Comparison of ENCODE assay signal across 23 cellular contexts in the genomic region with DNA sequence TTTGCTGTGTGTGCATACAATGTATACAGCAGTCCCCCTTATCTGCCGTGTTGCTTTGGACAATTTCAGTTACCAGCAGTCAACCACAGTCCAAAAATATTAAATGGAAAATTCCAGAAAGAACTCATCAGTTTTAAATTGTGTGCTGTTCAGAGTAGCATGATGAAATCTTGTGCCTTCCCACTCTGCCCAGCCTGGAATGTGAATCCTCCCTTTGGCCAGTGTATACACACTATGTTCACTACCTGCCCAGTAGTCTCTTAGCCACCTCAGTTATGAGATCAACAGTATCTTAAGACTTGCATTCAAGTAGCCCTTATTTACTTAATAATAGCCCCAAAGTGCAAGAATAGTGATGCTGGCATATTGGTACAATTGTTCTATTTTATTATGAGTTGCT.
"Had no signal": no experiment of that assay in that cellular context is flagged by ENCODE, and none has a peak within 500 bp of the region (broad histone marks: within the 10 kb centered on the region; RNA-seq: fewer than 3 reads in every experiment).

No MANE protein-coding gene starts in this region.

- H3K4me1 Mint-ChIP-seq: activated B cell treated with CpG ODN at 0.5 μM for 24 hours; activated naive CD8-positive, alpha-beta T cell treated with anti-CD3 and anti-CD28 coated beads, Interleukin-2, amount 10 ng/mL, durations not matched to agents 7 days and 5 days; activated T-helper 17 cell treated with anti-CD3 and anti-CD28 coated beads, Interleukin-2, amount 50 U/mL, for 72 hours; stimulated activated naive CD8-positive, alpha-beta T cell treated with anti-CD3 and anti-CD28 coated beads, Interleukin-15, amount 100 ng/mL, for 72 hours; T-cell had no signal

- H3K27me3 ChIP-seq: suprapubic skin had no signal

- DNase-seq: activated B cell treated with CpG ODN at 0.5 μM for 24 hours; activated CD4-positive, alpha-beta memory T cell treated with anti-CD3 and anti-CD28 coated beads, Interleukin-2, amount 10 ng/mL, durations not matched to agents 7 days and 5 days; activated CD4-positive, alpha-beta T cell treated with anti-CD3 and anti-CD28 coated beads for 4 hours; activated naive CD4-positive, alpha-beta T cell; activated naive CD8-positive, alpha-beta T cell treated with anti-CD3 and anti-CD28 coated beads, Interleukin-2, amount 10 ng/mL, durations not matched to agents 7 days and 5 days; activated T-cell treated with anti-CD3 and anti-CD28 coated beads, Interleukin-2, amount 50 U/mL, for 1 hour; aorta; effector CD8-positive, alpha-beta T cell; head of caudate nucleus; kidney; midbrain; occipital lobe; small intestine; stimulated activated CD4-positive, alpha-beta T cell treated with anti-CD3 and anti-CD28 coated beads, Interleukin-15, amount 100 ng/mL, for 24 hours; stimulated activated CD4-positive, alpha-beta T cell treated with anti-CD3 and anti-CD28 coated beads, Interleukin-2, amount 100 ng/mL, for 48 hours; stimulated activated naive CD8-positive, alpha-beta T cell treated with anti-CD3 and anti-CD28 coated beads, Interleukin-15, amount 100 ng/mL, for 72 hours; T-cell had no signal

- H3K36me3 Mint-ChIP-seq: activated naive CD8-positive, alpha-beta T cell treated with anti-CD3 and anti-CD28 coated beads, Interleukin-2, amount 10 ng/mL, durations not matched to agents 7 days and 5 days; T-cell had no signal

- H3K27ac ChIP-seq: suprapubic skin had no signal

- H3K27ac Mint-ChIP-seq: activated B cell treated with CpG ODN at 0.5 μM for 24 hours; activated CD4-positive, alpha-beta memory T cell treated with anti-CD3 and anti-CD28 coated beads, Interleukin-2, amount 10 ng/mL, durations not matched to agents 7 days and 5 days; activated naive CD8-positive, alpha-beta T cell treated with anti-CD3 and anti-CD28 coated beads, Interleukin-2, amount 10 ng/mL, durations not matched to agents 7 days and 5 days; activated T-helper 17 cell treated with anti-CD3 and anti-CD28 coated beads, Interleukin-2, amount 50 U/mL, for 72 hours; dendritic cell treated with granulocyte-macrophage colony-stimulating factor and Interleukin-4, amounts not matched to agents 40 ng/mL and 50 ng/mL, for 4 days; progenitor cell of endocrine pancreas; T-cell; type B pancreatic cell had no signal

- H3K36me3 ChIP-seq: suprapubic skin had no signal

- ATAC-seq: activated T-helper 17 cell treated with anti-CD3 and anti-CD28 coated beads, Interleukin-2, amount 50 U/mL, for 72 hours; esophagus mucosa; stimulated activated naive CD8-positive, alpha-beta T cell treated with anti-CD3 and anti-CD28 coated beads, Interleukin-15, amount 100 ng/mL, for 72 hours had no signal

- H3K27me3 Mint-ChIP-seq: progenitor cell of endocrine pancreas, type B pancreatic cell had no signal

- H3K4me3 ChIP-seq: suprapubic skin had no signal

- H3K9me3 Mint-ChIP-seq: activated B cell treated with CpG ODN at 0.5 μM for 24 hours; activated CD4-positive, alpha-beta memory T cell treated with anti-CD3 and anti-CD28 coated beads, Interleukin-2, amount 10 ng/mL, durations not matched to agents 7 days and 5 days; activated naive CD8-positive, alpha-beta T cell treated with anti-CD3 and anti-CD28 coated beads, Interleukin-2, amount 10 ng/mL, durations not matched to agents 7 days and 5 days; activated T-helper 17 cell treated with anti-CD3 and anti-CD28 coated beads, Interleukin-2, amount 50 U/mL, for 72 hours; dendritic cell treated with granulocyte-macrophage colony-stimulating factor and Interleukin-4, amounts not matched to agents 40 ng/mL and 50 ng/mL, for 4 days; stimulated activated naive CD8-positive, alpha-beta T cell treated with anti-CD3 and anti-CD28 coated beads, Interleukin-15, amount 100 ng/mL, for 72 hours; T-cell; type B pancreatic cell had no signal

- H3K9me3 ChIP-seq: suprapubic skin had no signal

- H3K4me3 Mint-ChIP-seq: activated B cell treated with CpG ODN at 0.5 μM for 24 hours; activated CD4-positive, alpha-beta memory T cell treated with anti-CD3 and anti-CD28 coated beads, Interleukin-2, amount 10 ng/mL, durations not matched to agents 7 days and 5 days; activated naive CD8-positive, alpha-beta T cell treated with anti-CD3 and anti-CD28 coated beads, Interleukin-2, amount 10 ng/mL, durations not matched to agents 7 days and 5 days; activated T-helper 17 cell treated with anti-CD3 and anti-CD28 coated beads, Interleukin-2, amount 50 U/mL, for 72 hours; dendritic cell treated with granulocyte-macrophage colony-stimulating factor and Interleukin-4, amounts not matched to agents 40 ng/mL and 50 ng/mL, for 4 days; stimulated activated naive CD8-positive, alpha-beta T cell treated with anti-CD3 and anti-CD28 coated beads, Interleukin-15, amount 100 ng/mL, for 72 hours; T-cell; type B pancreatic cell had no signal
